18 cellular contexts compared by ENCODE assay signal in the genomic region with DNA sequence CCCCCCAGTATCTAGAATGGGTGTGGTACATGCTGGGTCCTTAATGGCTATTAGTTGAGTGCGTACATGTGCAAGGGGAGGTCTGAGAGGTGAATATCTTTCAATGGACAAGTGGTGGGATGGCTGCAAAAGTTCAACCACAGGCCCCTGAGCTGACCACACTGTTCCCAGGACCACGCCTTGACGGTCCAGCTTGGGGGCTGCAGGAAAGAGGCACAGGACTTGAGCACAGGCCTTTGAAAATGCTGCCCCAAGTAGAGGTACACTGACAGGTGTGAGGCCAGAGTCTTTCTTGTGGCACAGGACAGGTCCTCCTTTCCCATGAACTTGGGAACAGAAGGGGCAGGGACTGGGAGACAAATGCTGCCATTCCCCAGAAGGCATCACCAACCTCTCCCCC. TPM values are rescaled to one million over a fixed set of nuclear protein-coding genes. Genes with fewer than 3 reads are reported as not detected.
DNase-seq lines count a peak whose midpoint lies in the region; ATAC-seq and TF ChIP-seq lines count a peak whose summit lies in the region.
"Had no signal": no experiment of that assay in that cellular context is flagged by ENCODE, and none has a peak within 500 bp of the region (broad histone marks: within the 10 kb centered on the region; RNA-seq: fewer than 3 reads in every experiment).

No MANE protein-coding gene starts in this region.

- peaks cover 76% of the 10 kb centered on the region for H3K4me1 ChIP-seq in Caco-2
- peaks cover 32% of the 10 kb centered on the region for H3K4me1 ChIP-seq in RWPE2 (ENCODE audit: insufficient read depth, poor library complexity, severe bottlenecking)
- peaks cover 0 to 53% (median 10%) of the 10 kb centered on the region in 3 donors for H3K4me1 ChIP-seq in gastroesophageal sphincter
- peaks cover 45 to 70% (median 55%) of the 10 kb centered on the region in 4 donors for H3K4me1 ChIP-seq in stomach
- peaks cover 8% of the 10 kb centered on the region; the same call in 1 of the 2 replicates for H3K4me1 ChIP-seq in MM.1S (ENCODE audit: low read length)

- ATAC-seq in RWPE2 (ENCODE audit: low read depth) (no peak), gastroesophageal sphincter (no peak), GM18517 (IDR thresholded peaks at IDR 0.05; ENCODE audit: unreplicated experiment) (no peak)
- ATAC-seq in activated CD8-positive, alpha-beta T cell treated with anti-CD3 and anti-CD28 coated beads for 36 hours, result no peak

- CTCF ChIA-PET in Caco-2 (lab: Charles Lee), result interaction anchor here (1.3 kb wide), 1 partner anchor 14 kb away, joined by 3 read pairs; no protein-coding TSS in a partner anchor
- CTCF ChIA-PET in activated CD8-positive, alpha-beta T cell treated with anti-CD3 and anti-CD28 coated beads for 36 hours (lab: Charles Lee), result interaction anchor here (1.3 kb wide), 1 partner anchor 14 kb away, joined by 4 read pairs; no protein-coding TSS in a partner anchor

- H3K4me3 Mint-ChIP-seq in Caco-2 (ENCODE audit: unreplicated experiment), result peak overlapping the region; percentile 38
- no peak overlapping the region for H3K4me3 Mint-ChIP-seq in activated CD8-positive, alpha-beta T cell treated with anti-CD3 and anti-CD28 coated beads for 36 hours
- H3K4me3 Mint-ChIP-seq: CD4-positive, alpha-beta T cell; GM23338; neural progenitor cell had no signal

- no peak overlapping the region for H3K9ac ChIP-seq in MM.1S (ENCODE audit: low read length)
- H3K9ac ChIP-seq: neural progenitor cell had no signal

- H3F3A ChIP-seq in MM.1S (ENCODE audit: insufficient read depth, low read length), result no peaks in the 10 kb centered on the region

- BruUV-seq in Caco-2 (replicated peaks; lab: Mats Ljungman, UMichigan), result no TSS peak

- no peaks in the 10 kb centered on the region for H3K27me3 Mint-ChIP-seq in Caco-2 (ENCODE audit: insufficient read depth, unreplicated experiment)
- no peaks in the 10 kb centered on the region for H3K27me3 Mint-ChIP-seq in activated CD8-positive, alpha-beta T cell treated with anti-CD3 and anti-CD28 coated beads for 36 hours
- H3K27me3 Mint-ChIP-seq: CD4-positive, alpha-beta T cell had no signal

- no peaks in the 10 kb centered on the region for H3K79me2 ChIP-seq in MM.1S (ENCODE audit: low read length)

- H3K4me2 ChIP-seq in MM.1S (ENCODE audit: low read depth, low read length), result no peak overlapping the region
- H3K4me2 ChIP-seq: neural progenitor cell had no signal

- H4K20me1 ChIP-seq in MM.1S (ENCODE audit: insufficient read depth, low read length), result no peaks in the 10 kb centered on the region

- H3K27ac Mint-ChIP-seq in Caco-2 (ENCODE audit: unreplicated experiment), result peak overlapping the region; percentile 65
- no peak overlapping the region for H3K27ac Mint-ChIP-seq in activated CD8-positive, alpha-beta T cell treated with anti-CD3 and anti-CD28 coated beads for 36 hours
- H3K27ac Mint-ChIP-seq: CD4-positive, alpha-beta T cell; GM23338; neural progenitor cell had no signal

- peaks cover 4% of the 10 kb centered on the region for H3K9me3 Mint-ChIP-seq in Caco-2 (ENCODE audit: unreplicated experiment)
- peaks cover 11% of the 10 kb centered on the region for H3K9me3 Mint-ChIP-seq in activated CD8-positive, alpha-beta T cell treated with anti-CD3 and anti-CD28 coated beads for 36 hours

- peaks cover 72% of the 10 kb centered on the region for H3K36me3 Mint-ChIP-seq in Caco-2 (ENCODE audit: insufficient read depth, unreplicated experiment)
- no peaks in the 10 kb centered on the region for H3K36me3 Mint-ChIP-seq in activated CD8-positive, alpha-beta T cell treated with anti-CD3 and anti-CD28 coated beads for 36 hours (ENCODE audit: low read depth)

- no peaks in the 10 kb centered on the region for H3K9me2 ChIP-seq in MM.1S (replicated peaks; ENCODE audit: insufficient read depth, low read length)

- H3K4me1 Mint-ChIP-seq in Caco-2 (ENCODE audit: low read depth, unreplicated experiment), result peaks cover 72% of the 10 kb centered on the region
- no peaks in the 10 kb centered on the region for H3K4me1 Mint-ChIP-seq in activated CD8-positive, alpha-beta T cell treated with anti-CD3 and anti-CD28 coated beads for 36 hours (ENCODE audit: low read depth)

- POLR2A ChIA-PET in Caco-2 (lab: Charles Lee), result interaction anchor here (0.8 to 4.5 kb wide), 6 partner anchors 12 to 24 kb away, joined by 3 to 24 read pairs (median 4); a partner anchor contains a TSS
- POLR2A ChIA-PET in activated CD8-positive, alpha-beta T cell treated with anti-CD3 and anti-CD28 coated beads for 36 hours (lab: Charles Lee), result interaction anchor here (0.6 kb wide), 1 partner anchor 214 kb away, joined by 3 read pairs; no protein-coding TSS in a partner anchor

- TF ChIP-seq CTCF in Caco-2 (IDR thresholded peaks at IDR 0.05; ENCODE audit: insufficient read depth in 1 of 2, low read depth in 1 of 2, low read length in 1 of 2, severe bottlenecking in 1 of 2, unreplicated experiment in 1 of 2), result no peak
- TF ChIP-seq CTCF in RWPE2 (IDR thresholded peaks at IDR 0.05; ENCODE audit: poor library complexity, severe bottlenecking), result no peak
- TF ChIP-seq CTCF in gastroesophageal sphincter (IDR thresholded peaks at IDR 0.05), result no peak
- no peak for TF ChIP-seq CTCF in stomach (IDR thresholded peaks at IDR 0.05)
- no peak for TF ChIP-seq CTCF in MM.1S (IDR thresholded peaks at IDR 0.05; ENCODE audit: low read length)
- no peak for TF ChIP-seq CTCF in activated CD8-positive, alpha-beta T cell treated with anti-CD3 and anti-CD28 coated beads for 36 hours (IDR thresholded peaks at IDR 0.05)

- intact Hi-C loops in Caco-2 (cut with micrococcal nuclease; ENCODE audit: unreplicated experiment), result no loop called here
- intact Hi-C loops in stomach (cut with DNase I; ENCODE audit: low total_unique reads), result no loop called here
- intact Hi-C loops in activated CD8-positive, alpha-beta T cell treated with anti-CD3 and anti-CD28 coated beads for 36 hours (cut with micrococcal nuclease), result no loop called here

- peak overlapping the region; percentile 96 for H3K27ac ChIP-seq in RWPE2 (ENCODE audit: poor library complexity, severe bottlenecking)
- H3K27ac ChIP-seq in gastroesophageal sphincter, result peak overlapping the region in 3 of 4 donors; percentile 21 to 99 (median 60)
- peak overlapping the region; percentile 31 to 100 (median 82) for H3K27ac ChIP-seq in stomach
- H3K27ac ChIP-seq in MM.1S (ENCODE audit: low read length), result no peak overlapping the region
- H3K27ac ChIP-seq: neural progenitor cell had no signal

- TF ChIP-seq POLR2A in gastroesophageal sphincter (IDR thresholded peaks at IDR 0.05) (no peak), stomach (IDR thresholded peaks at IDR 0.05) (no peak)

- no CpG with 5 or more reads among the region's 3 CpGs for WGBS in gastroesophageal sphincter (ENCODE audit: low coverage in 1 of 2), 2 donors
- WGBS in stomach, 5 donors, result 89 to 93% (median 90%) methylated on average over 2 to 3 of the region's 3 CpGs

- DNase-seq in Caco-2 (no peak), RWPE2 (ENCODE audit: low spot score) (peak; percentile 26), stomach (no peak), MM.1S (no peak), H4 (ENCODE audit: low spot score) (no peak)
- DNase-seq in activated CD8-positive, alpha-beta T cell treated with anti-CD3 and anti-CD28 coated beads for 36 hours, result no peak
- DNase-seq: activated CD4-positive, alpha-beta T cell treated with anti-CD3 and anti-CD28 coated beads for 4 hours; activated gamma-delta T cell; amniotic stem cell; CD4-positive, alpha-beta T cell; DMS79; hypothalamus; NCI-H146; NCI-H774 had no signal

- no peak overlapping the region for H3K4me3 ChIP-seq in Caco-2 (ENCODE audit: low read depth, low read length)
- no peak overlapping the region for H3K4me3 ChIP-seq in RWPE2 (ENCODE audit: severe bottlenecking)
- no peak overlapping the region for H3K4me3 ChIP-seq in gastroesophageal sphincter
- no peak overlapping the region for H3K4me3 ChIP-seq in stomach
- H3K4me3 ChIP-seq in MM.1S (ENCODE audit: low read length), result no peak overlapping the region
- H3K4me3 ChIP-seq: GM23338, neural progenitor cell had no signal

- H3K9me3 ChIP-seq in Caco-2, result peaks cover 16% of the 10 kb centered on the region
- peaks cover 10% of the 10 kb centered on the region for H3K9me3 ChIP-seq in RWPE2 (ENCODE audit: severe bottlenecking)
- peaks cover 0 to 9% (median 0%) of the 10 kb centered on the region in 3 donors for H3K9me3 ChIP-seq in gastroesophageal sphincter
- peaks cover 0 to 13% (median 5%) of the 10 kb centered on the region in 4 donors for H3K9me3 ChIP-seq in stomach
- H3K9me3 ChIP-seq in MM.1S (replicated peaks; ENCODE audit: insufficient read depth, low read length), result no peaks in the 10 kb centered on the region

- TF ChIP-seq EP300 in gastroesophageal sphincter (IDR thresholded peaks at IDR 0.05) (no peak), stomach (IDR thresholded peaks at IDR 0.05) (no peak)

- no peaks in the 10 kb centered on the region for H3K27me3 ChIP-seq in Caco-2 (replicated peaks; ENCODE audit: control insufficient read depth, insufficient read depth, low read length)
- H3K27me3 ChIP-seq in RWPE2 (ENCODE audit: insufficient read depth, poor library complexity, severe bottlenecking), result no peaks in the 10 kb centered on the region
- no peaks in the 10 kb centered on the region for H3K27me3 ChIP-seq in gastroesophageal sphincter
- no peaks in the 10 kb centered on the region for H3K27me3 ChIP-seq in stomach
- H3K27me3 ChIP-seq in MM.1S (replicated peaks; ENCODE audit: insufficient read depth, low read length), result no peaks in the 10 kb centered on the region
- H3K27me3 ChIP-seq: neural progenitor cell had no signal

- H3K36me3 ChIP-seq in Caco-2 (ENCODE audit: control insufficient read depth, insufficient read depth, low read length) (0 out of 2 replicates have a peak, but pooled peaks cover 2% of the 10 kb centered on the region), RWPE2 (ENCODE audit: low read depth) (peaks cover 11% of the 10 kb centered on the region), gastroesophageal sphincter (peaks cover 0 to 33% of the 10 kb centered on the region in 2 donors), stomach (peaks cover 5 to 18% (median 15%) of the 10 kb centered on the region in 4 donors), MM.1S (replicated peaks; ENCODE audit: insufficient read depth, low read length) (no peaks in the 10 kb centered on the region)
- H3K36me3 ChIP-seq: neural progenitor cell had no signal

- H2AFZ ChIP-seq in MM.1S (ENCODE audit: low read length), result no peak overlapping the region
- H2AFZ ChIP-seq: GM23338, neural progenitor cell had no signal

RNA-seq across cellular contexts. Expression of a gene that starts 24.0 kb away (rescaled TPM):
- total RNA-seq in Caco-2 (2022) (220 and 271 TPM in 2 replicates), gastroesophageal sphincter (100 to 1,000 TPM in 3 of 4 donors, 10 to 100 TPM in 1; 93.2 to 226 (median 153) TPM), stomach (100 to 1,000 TPM in 1 of 5 donors, 10 to 100 TPM in 4; 29.3 to 782 (median 54.9) TPM)
- polyA plus RNA-seq in stomach, result 10 to 100 TPM; 10.6 to 16.6 (median 13.8) TPM
- total RNA-seq in activated CD8-positive, alpha-beta T cell treated with anti-CD3 and anti-CD28 coated beads for 36 hours, result not detected
- 21.5 and 23.0 TPM in 2 replicates for total RNA-seq in H4 (2014; rRNA removed; shearing (Covaris generic))
- total RNA-seq: CD4-positive, alpha-beta T cell had no signal

Comparison
In these comparisons a context has a peak if more than half of its experiments do, and no peak if none do; other contexts are left out.
1. RNA of a gene that starts 24.0 kb away (total RNA-seq): 220 to 271 TPM in Caco-2, 93.2 to 226 TPM in gastroesophageal sphincter, 29.3 to 782 TPM in stomach and 21.5 to 23.0 TPM in H4; not detected in activated CD8-positive, alpha-beta T cell treated with anti-CD3 and anti-CD28 coated beads for 36 hours; every median in the first group is over 10 times any median in the second.